ENCODE assay signal across 8 cellular contexts in genomic region chrX:24024819-24025740, GRCh38. TPM values are rescaled to one million over a fixed set of nuclear protein-coding genes. Genes with fewer than 3 reads are reported as not detected.
DNase-seq lines count a peak whose midpoint lies in the region; ATAC-seq and TF ChIP-seq lines count a peak whose summit lies in the region.

No MANE protein-coding gene starts in this region.

- no peaks in the 10 kb centered on the region for H3K9me3 Mint-ChIP-seq in activated CD4-positive, alpha-beta T cell treated with anti-CD3 and anti-CD28 coated beads for 36 hours (ENCODE audit: low read depth)

- TF ChIP-seq POLR2A in GM19099 (IDR thresholded peaks at IDR 0.05; ENCODE audit: extremely low read depth, insufficient read length, low read depth) = peak; percentile 96

- POLR2A ChIA-PET in activated CD4-positive, alpha-beta T cell treated with anti-CD3 and anti-CD28 coated beads for 36 hours (lab: Charles Lee) = interaction anchor here (1.2 to 4.3 kb wide), 2 partner anchors 29 to 242 kb away, joined by 3 to 31 read pairs; partner anchors contain the start of genes EIF2S3 and SAT1

- H3K4me3 ChIP-seq in BE2C (ENCODE audit: low read depth, low read length) (peak overlapping the region; percentile 89), choroid plexus epithelial cell (ENCODE audit: low read depth, low read length) (peak overlapping the region; percentile 72)

- H3K27ac Mint-ChIP-seq in activated CD4-positive, alpha-beta T cell treated with anti-CD3 and anti-CD28 coated beads for 36 hours = peak overlapping the region; percentile 58

- no peaks in the 10 kb centered on the region for H3K36me3 ChIP-seq in BE2C

- peaks cover 19% of the 10 kb centered on the region for H3K4me1 Mint-ChIP-seq in activated CD4-positive, alpha-beta T cell treated with anti-CD3 and anti-CD28 coated beads for 36 hours

- DNase-seq in BE2C (peak; percentile 91), NCI-H460 (ENCODE audit: extremely low read depth, low read depth) (peak; percentile 88), choroid plexus epithelial cell (ENCODE audit: low read depth) (peak; percentile 93), left kidney (ENCODE audit: low read depth, low spot score) (peak; percentile 95)
- DNase-seq in activated CD4-positive, alpha-beta T cell treated with anti-CD3 and anti-CD28 coated beads for 36 hours = peak; percentile 91
- DNase-seq in stimulated activated CD4-positive, alpha-beta T cell treated with anti-CD3 and anti-CD28 coated beads, Interleukin-1b, Interleukin-23, amount 100 ng/mL, for 4 hours (ENCODE audit: low read depth in 2 of 2) = peak; percentile 72 to 79

- TF ChIP-seq CTCF in BE2C (IDR thresholded peaks at IDR 0.05; ENCODE audit: low read depth, low read length) = no peak
- no peak for TF ChIP-seq CTCF in choroid plexus epithelial cell (conservative IDR thresholded peaks at IDR 0.05; ENCODE audit: low read depth, low read length)

- CTCF ChIA-PET in activated CD4-positive, alpha-beta T cell treated with anti-CD3 and anti-CD28 coated beads for 36 hours (lab: Charles Lee) = interaction anchor here (1.1 to 4.2 kb wide), 2 partner anchors 29 to 93 kb away, joined by 4 to 32 read pairs; partner anchors contain the start of gene EIF2S3

- peak; percentile 87 for ATAC-seq in HG03354 (IDR thresholded peaks at IDR 0.05; ENCODE audit: poor library complexity, severe bottlenecking, unreplicated experiment)
- peak; percentile 89 for ATAC-seq in activated CD4-positive, alpha-beta T cell treated with anti-CD3 and anti-CD28 coated beads for 36 hours

- no peaks in the 10 kb centered on the region for H3K9me3 ChIP-seq in BE2C

- H3K27me3 Mint-ChIP-seq in activated CD4-positive, alpha-beta T cell treated with anti-CD3 and anti-CD28 coated beads for 36 hours = no peaks in the 10 kb centered on the region

- H3K4me3 Mint-ChIP-seq in activated CD4-positive, alpha-beta T cell treated with anti-CD3 and anti-CD28 coated beads for 36 hours = peak overlapping the region; percentile 83

- H3K4me1 ChIP-seq in BE2C = no peaks in the 10 kb centered on the region; the same call in 1 of the 2 replicates

- H3K27me3 ChIP-seq in BE2C = no peaks in the 10 kb centered on the region

- H3K36me3 Mint-ChIP-seq in activated CD4-positive, alpha-beta T cell treated with anti-CD3 and anti-CD28 coated beads for 36 hours (ENCODE audit: low read depth) = peaks cover 14% of the 10 kb centered on the region

- intact Hi-C loops in activated CD4-positive, alpha-beta T cell treated with anti-CD3 and anti-CD28 coated beads for 36 hours (cut with DNase I, micrococcal nuclease) = loop anchor here (1.0 to 10.0 kb wide), 11 partner anchors 29 to 360 kb away; partner anchors contain the start of genes CXorf58 (in 2 of the 2), EIF2S3 (in 1 of the 2), PRDX4 (in 1 of the 2) and SAT1 (in 1 of the 2)

RNA-seq across cellular contexts. Expression of gene KLHL15, which starts 1.9 kb away (rescaled TPM):
- polyA plus RNA-seq in BE2C (2012; ENCODE audit: insufficient read depth, insufficient read length, low read depth) = 2.4 TPM
- 18.1 and 19.3 TPM in 2 replicates for total RNA-seq in NCI-H460 (2014; rRNA removed; shearing (Covaris generic))
- 11.8 and 19.1 TPM in 2 replicates for polyA plus RNA-seq in NCI-H460 (2014; cell fraction: nucleus; rRNA removed)
- 10 to 100 TPM in 1 of 2 experiments, 1 to 10 TPM in 1; 9.3 to 11.8 TPM for total RNA-seq in activated CD4-positive, alpha-beta T cell treated with anti-CD3 and anti-CD28 coated beads for 36 hours

RNA-seq across cellular contexts. Expression of gene EIF2S3, which starts 29.7 kb away (rescaled TPM):
- 121 TPM for polyA plus RNA-seq in BE2C (2012; ENCODE audit: insufficient read depth, insufficient read length, low read depth)
- total RNA-seq in NCI-H460 (2014; rRNA removed; shearing (Covaris generic)) = 516 and 592 TPM in 2 replicates
- polyA plus RNA-seq in NCI-H460 (2014; cell fraction: nucleus; rRNA removed) = 394 and 518 TPM in 2 replicates
- total RNA-seq in activated CD4-positive, alpha-beta T cell treated with anti-CD3 and anti-CD28 coated beads for 36 hours = 100 to 1,000 TPM; 316 to 336 TPM

Comparison
In these comparisons a context has a peak if more than half of its experiments do, and no peak if none do; other contexts are left out.
1. Peak in every context shown above with its lines: DNase-seq, ATAC-seq and H3K4me3 ChIP-seq.